ENCODE assay signal across 10 cellular contexts in genomic region chr9:114953917-114954316, GRCh38. TPM values are rescaled to one million over a fixed set of nuclear protein-coding genes. Genes with fewer than 3 reads are reported as not detected.
A peak's percentile ranks its signal among the peaks of the same experiment; 100 is the strongest.
DNase-seq lines count a peak whose midpoint lies in the region; ATAC-seq and TF ChIP-seq lines count a peak whose summit lies in the region.
"Had no signal": no experiment of that assay in that cellular context is flagged by ENCODE, and none has a peak within 500 bp of the region (broad histone marks: within the 10 kb centered on the region; RNA-seq: fewer than 3 reads in every experiment).

No MANE protein-coding gene starts in this region.

- H3K9me3 ChIP-seq in SU-DHL-6 (ENCODE audit: insufficient read depth, low read length): peaks cover 1% of the 10 kb centered on the region; the same call in 1 of the 2 replicates
- H3K9me3 ChIP-seq in heart left ventricle: no peaks in the 10 kb centered on the region

- H3K27ac ChIP-seq in SU-DHL-6 (ENCODE audit: low read depth, low read length) (no peak overlapping the region), heart left ventricle (peak overlapping the region in 4 of 12 donors; percentile 2 to 84 (median 40))

- H3K9me2 ChIP-seq in SU-DHL-6 (replicated peaks; ENCODE audit: insufficient read depth, low read length): no peaks in the 10 kb centered on the region

- 55 to 63% (median 58%) methylated on average over 6 to 7 of the region's 7 CpGs for WGBS in heart left ventricle, 4 donors

- H3K4me2 ChIP-seq in SU-DHL-6 (ENCODE audit: low read depth, low read length, poor library complexity, severe bottlenecking): peak overlapping the region; percentile 54

- peaks cover 0 to 40% (median 0%) of the 10 kb centered on the region in 12 donors for H3K4me1 ChIP-seq in heart left ventricle

- no peaks in the 10 kb centered on the region for H3K79me2 ChIP-seq in SU-DHL-6 (ENCODE audit: insufficient read depth, low read length)

- H3K9me3 Mint-ChIP-seq in stimulated activated effector memory CD8-positive, alpha-beta T cell treated with anti-CD3 and anti-CD28 coated beads, Interleukin-12 subunit alpha, Interleukin-12 subunit beta, amount 100 ng/mL, for 72 hours: peaks cover under 1% of the 10 kb centered on the region
- H3K9me3 Mint-ChIP-seq in naive thymus-derived CD8-positive, alpha-beta T cell: peaks cover 0 to 2% (median 0%) of the 10 kb centered on the region in 9 donors

- peak; percentile 51 to 83 (median 74) for ATAC-seq in heart left ventricle
- ATAC-seq in stimulated activated effector memory CD8-positive, alpha-beta T cell treated with anti-CD3 and anti-CD28 coated beads, Interleukin-12 subunit alpha, Interleukin-12 subunit beta, amount 100 ng/mL, for 72 hours: peak; percentile 45
- ATAC-seq in naive thymus-derived CD8-positive, alpha-beta T cell: no peak
- ATAC-seq in GM21390 (IDR thresholded peaks at IDR 0.05; ENCODE audit: unreplicated experiment): no peak

- intact Hi-C loops in heart left ventricle (cut with DNase I): no loop called here

- POLR2A ChIA-PET in naive thymus-derived CD8-positive, alpha-beta T cell (lab: Charles Lee): interaction anchor here (1.1 kb wide), 1 partner anchor 8 kb away, joined by 4 read pairs; no protein-coding TSS in a partner anchor

- DNase-seq in HS-27A (ENCODE audit: low read depth): peak; percentile 36
- DNase-seq in heart left ventricle: peak in 3 of 5 donors; percentile 24 to 34 (median 29)
- DNase-seq in stimulated activated effector memory CD8-positive, alpha-beta T cell treated with anti-CD3 and anti-CD28 coated beads, Interleukin-12 subunit alpha, Interleukin-12 subunit beta, amount 100 ng/mL, for 72 hours (ENCODE audit: low spot score in 2 of 2): no peak
- no peak for DNase-seq in NCI-H446 (lab: John Stamatoyannopoulos, UW)
- DNase-seq in H7: no peak
- DNase-seq in naive thymus-derived CD8-positive, alpha-beta T cell: no peak
- DNase-seq: NCI-H345 had no signal

- no peaks in the 10 kb centered on the region for H4K20me1 ChIP-seq in SU-DHL-6 (ENCODE audit: low read depth, low read length)

- H3K36me3 Mint-ChIP-seq in stimulated activated effector memory CD8-positive, alpha-beta T cell treated with anti-CD3 and anti-CD28 coated beads, Interleukin-12 subunit alpha, Interleukin-12 subunit beta, amount 100 ng/mL, for 72 hours: peaks cover under 1% of the 10 kb centered on the region
- peaks cover 0 to 3% (median 0%) of the 10 kb centered on the region in 3 donors for H3K36me3 Mint-ChIP-seq in naive thymus-derived CD8-positive, alpha-beta T cell

- no peak overlapping the region for H3K4me3 ChIP-seq in SU-DHL-6 (ENCODE audit: insufficient read depth, low read length, poor library complexity, severe bottlenecking)
- H3K4me3 ChIP-seq in heart left ventricle: no peak overlapping the region
- H3K4me3 ChIP-seq in H7 (ENCODE audit: insufficient read depth, low read depth, low read length): no peak overlapping the region

- no peak overlapping the region for H2AFZ ChIP-seq in SU-DHL-6 (ENCODE audit: low read depth, low read length, severe bottlenecking)

- H3K4me3 Mint-ChIP-seq in stimulated activated effector memory CD8-positive, alpha-beta T cell treated with anti-CD3 and anti-CD28 coated beads, Interleukin-12 subunit alpha, Interleukin-12 subunit beta, amount 100 ng/mL, for 72 hours: no peak overlapping the region
- H3K4me3 Mint-ChIP-seq in naive thymus-derived CD8-positive, alpha-beta T cell: no peak overlapping the region
- H3K4me3 Mint-ChIP-seq: activated naive CD8-positive, alpha-beta T cell had no signal

- H3F3A ChIP-seq in SU-DHL-6 (ENCODE audit: insufficient read depth): no peaks in the 10 kb centered on the region

- no peak overlapping the region for H3K9ac ChIP-seq in SU-DHL-6 (ENCODE audit: low read length)

- peaks cover 34% of the 10 kb centered on the region for H3K4me1 Mint-ChIP-seq in stimulated activated effector memory CD8-positive, alpha-beta T cell treated with anti-CD3 and anti-CD28 coated beads, Interleukin-12 subunit alpha, Interleukin-12 subunit beta, amount 100 ng/mL, for 72 hours
- H3K4me1 Mint-ChIP-seq in naive thymus-derived CD8-positive, alpha-beta T cell: peaks cover 13 to 36% (median 28%) of the 10 kb centered on the region in 4 donors

- peaks cover 0 to 7% (median 0%) of the 10 kb centered on the region in 5 donors for H3K27me3 Mint-ChIP-seq in naive thymus-derived CD8-positive, alpha-beta T cell
- H3K27me3 Mint-ChIP-seq: activated naive CD8-positive, alpha-beta T cell had no signal

- TF ChIP-seq POLR2A in heart left ventricle (IDR thresholded peaks at IDR 0.05): no peak

- no peak overlapping the region for H3K27ac Mint-ChIP-seq in stimulated activated effector memory CD8-positive, alpha-beta T cell treated with anti-CD3 and anti-CD28 coated beads, Interleukin-12 subunit alpha, Interleukin-12 subunit beta, amount 100 ng/mL, for 72 hours
- H3K27ac Mint-ChIP-seq in naive thymus-derived CD8-positive, alpha-beta T cell: no peak overlapping the region
- H3K27ac Mint-ChIP-seq: activated naive CD8-positive, alpha-beta T cell had no signal

- H3K36me3 ChIP-seq in SU-DHL-6 (ENCODE audit: low read length): no peaks in the 10 kb centered on the region
- H3K36me3 ChIP-seq in heart left ventricle: no peaks in the 10 kb centered on the region
- no peaks in the 10 kb centered on the region for H3K36me3 ChIP-seq in H7 (replicated peaks; ENCODE audit: control insufficient read depth, insufficient read depth, low read length)

- H3K27me3 ChIP-seq in SU-DHL-6 (ENCODE audit: low read length) (no peaks in the 10 kb centered on the region), heart left ventricle (peaks cover 0 to 15% (median 0%) of the 10 kb centered on the region in 9 donors), H7 (ENCODE audit: control insufficient read depth, insufficient read depth, low read length) (no peaks in the 10 kb centered on the region)

- TF ChIP-seq CTCF in SU-DHL-6 (IDR thresholded peaks at IDR 0.05; ENCODE audit: insufficient read depth, low read length, poor library complexity, severe bottlenecking) (no peak), heart left ventricle (IDR thresholded peaks at IDR 0.05) (no peak)

RNA-seq across cellular contexts. Expression of gene TNFSF8, which starts 23.5 kb away (rescaled TPM):
- total RNA-seq in heart left ventricle: 1 to 10 TPM in 2 of 9 donors, under 1 TPM in 7; 0.25 to 4.9 (median 0.92) TPM
- under 1 TPM in 1 of 2 donors, not detected in 1; 0.47 TPM for polyA plus RNA-seq in heart left ventricle
- not detected in 2 replicates for total RNA-seq in H7 (2014; rRNA removed; shearing (Covaris generic))
- 10 to 100 TPM; 15.9 to 21.3 TPM for total RNA-seq in naive thymus-derived CD8-positive, alpha-beta T cell
- polyA plus RNA-seq in naive thymus-derived CD8-positive, alpha-beta T cell: 10 to 100 TPM; 38.4 to 81.3 (median 69.8) TPM

Comparison
In these comparisons a context has a peak if more than half of its experiments do, and no peak if none do; other contexts are left out.
1. DNase-seq: peak in HS-27A (single experiment) and heart left ventricle (3 of 5); none in stimulated activated effector memory CD8-positive, alpha-beta T cell treated with anti-CD3 and anti-CD28 coated beads, Interleukin-12 subunit alpha, Interleukin-12 subunit beta, amount 100 ng/mL, for 72 hours (0 of 2), NCI-H446 (0 of 2), H7 (single experiment) and naive thymus-derived CD8-positive, alpha-beta T cell (0 of 10).
2. ATAC-seq: peak in heart left ventricle (4 of 4) and stimulated activated effector memory CD8-positive, alpha-beta T cell treated with anti-CD3 and anti-CD28 coated beads, Interleukin-12 subunit alpha, Interleukin-12 subunit beta, amount 100 ng/mL, for 72 hours (single experiment); none in naive thymus-derived CD8-positive, alpha-beta T cell (0 of 2) and GM21390 (single experiment).